1 cellular context compared by ENCODE assay signal in the genomic region with DNA sequence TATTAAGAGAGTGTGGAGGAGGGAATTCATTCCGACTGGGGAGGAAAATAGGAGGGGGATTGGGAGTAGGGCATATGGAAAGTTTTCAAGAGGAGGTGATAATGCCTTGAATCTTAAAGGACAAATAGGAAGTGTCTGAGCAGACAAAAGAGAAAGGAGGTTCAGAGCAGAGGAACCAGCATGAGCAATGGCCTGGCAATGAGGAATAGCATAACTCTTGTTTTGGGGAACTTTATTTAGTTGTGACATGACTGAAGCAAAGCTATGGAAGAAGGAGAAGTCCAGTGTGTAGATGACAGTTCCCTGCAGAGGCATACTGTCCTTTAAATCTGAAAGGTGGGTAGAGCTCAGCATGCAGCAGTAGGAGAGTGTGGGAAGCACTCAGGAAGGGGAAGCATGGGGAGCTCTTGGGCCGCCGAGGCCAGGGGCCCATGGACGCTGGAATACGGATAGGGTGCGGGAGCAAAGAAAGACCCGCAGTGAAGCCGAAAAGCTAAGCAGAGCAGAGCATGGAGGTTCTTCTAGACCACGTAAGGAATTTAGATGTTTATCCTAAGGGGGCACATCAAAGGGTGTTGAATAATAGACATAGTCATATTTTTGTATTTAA.
TF ChIP-seq lines count a peak whose summit lies in the region.

No MANE protein-coding gene starts in this region.

TF ChIP-seq in GM23338, 12 proteins besides CTCF, POLR2A, EP300 and RAD21:
- TF ChIP-seq EZH2 (IDR thresholded peaks at IDR 0.05; ENCODE audit: low read depth, unreplicated experiment) (no peak), NANOG (IDR thresholded peaks at IDR 0.05; ENCODE audit: borderline replicate concordance) (no peak), CREB1 (CRISPR knock-in tag; IDR thresholded peaks at IDR 0.05; ENCODE audit: low read depth) (no peak), POLR2AphosphoS5 (IDR thresholded peaks at IDR 0.05; ENCODE audit: low read depth) (no peak), JUNB (IDR thresholded peaks at IDR 0.05; ENCODE audit: unreplicated experiment) (no peak), STAT1 (IDR thresholded peaks at IDR 0.05; ENCODE audit: unreplicated experiment) (no peak), EZH2phosphoT487 (IDR thresholded peaks at IDR 0.05; ENCODE audit: unreplicated experiment) (no peak), ZNF114 (CRISPR knock-in tag; IDR thresholded peaks at IDR 0.05) (no peak), ZNF331 (CRISPR knock-in tag; IDR thresholded peaks at IDR 0.05; ENCODE audit: low read depth) (no peak)
- TF ChIP-seq, protein P1, sequence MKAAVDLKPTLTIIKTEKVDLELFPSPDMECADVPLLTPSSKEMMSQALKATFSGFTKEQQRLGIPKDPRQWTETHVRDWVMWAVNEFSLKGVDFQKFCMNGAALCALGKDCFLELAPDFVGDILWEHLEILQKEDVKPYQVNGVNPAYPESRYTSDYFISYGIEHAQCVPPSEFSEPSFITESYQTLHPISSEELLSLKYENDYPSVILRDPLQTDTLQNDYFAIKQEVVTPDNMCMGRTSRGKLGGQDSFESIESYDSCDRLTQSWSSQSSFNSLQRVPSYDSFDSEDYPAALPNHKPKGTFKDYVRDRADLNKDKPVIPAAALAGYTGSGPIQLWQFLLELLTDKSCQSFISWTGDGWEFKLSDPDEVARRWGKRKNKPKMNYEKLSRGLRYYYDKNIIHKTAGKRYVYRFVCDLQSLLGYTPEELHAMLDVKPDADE (IDR thresholded peaks at IDR 0.05): no peak
- TF ChIP-seq, protein P2, sequence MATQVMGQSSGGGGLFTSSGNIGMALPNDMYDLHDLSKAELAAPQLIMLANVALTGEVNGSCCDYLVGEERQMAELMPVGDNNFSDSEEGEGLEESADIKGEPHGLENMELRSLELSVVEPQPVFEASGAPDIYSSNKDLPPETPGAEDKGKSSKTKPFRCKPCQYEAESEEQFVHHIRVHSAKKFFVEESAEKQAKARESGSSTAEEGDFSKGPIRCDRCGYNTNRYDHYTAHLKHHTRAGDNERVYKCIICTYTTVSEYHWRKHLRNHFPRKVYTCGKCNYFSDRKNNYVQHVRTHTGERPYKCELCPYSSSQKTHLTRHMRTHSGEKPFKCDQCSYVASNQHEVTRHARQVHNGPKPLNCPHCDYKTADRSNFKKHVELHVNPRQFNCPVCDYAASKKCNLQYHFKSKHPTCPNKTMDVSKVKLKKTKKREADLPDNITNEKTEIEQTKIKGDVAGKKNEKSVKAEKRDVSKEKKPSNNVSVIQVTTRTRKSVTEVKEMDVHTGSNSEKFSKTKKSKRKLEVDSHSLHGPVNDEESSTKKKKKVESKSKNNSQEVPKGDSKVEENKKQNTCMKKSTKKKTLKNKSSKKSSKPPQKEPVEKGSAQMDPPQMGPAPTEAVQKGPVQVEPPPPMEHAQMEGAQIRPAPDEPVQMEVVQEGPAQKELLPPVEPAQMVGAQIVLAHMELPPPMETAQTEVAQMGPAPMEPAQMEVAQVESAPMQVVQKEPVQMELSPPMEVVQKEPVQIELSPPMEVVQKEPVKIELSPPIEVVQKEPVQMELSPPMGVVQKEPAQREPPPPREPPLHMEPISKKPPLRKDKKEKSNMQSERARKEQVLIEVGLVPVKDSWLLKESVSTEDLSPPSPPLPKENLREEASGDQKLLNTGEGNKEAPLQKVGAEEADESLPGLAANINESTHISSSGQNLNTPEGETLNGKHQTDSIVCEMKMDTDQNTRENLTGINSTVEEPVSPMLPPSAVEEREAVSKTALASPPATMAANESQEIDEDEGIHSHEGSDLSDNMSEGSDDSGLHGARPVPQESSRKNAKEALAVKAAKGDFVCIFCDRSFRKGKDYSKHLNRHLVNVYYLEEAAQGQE (IDR thresholded peaks at IDR 0.05; ENCODE audit: unreplicated experiment): no peak
- TF ChIP-seq, protein P3, sequence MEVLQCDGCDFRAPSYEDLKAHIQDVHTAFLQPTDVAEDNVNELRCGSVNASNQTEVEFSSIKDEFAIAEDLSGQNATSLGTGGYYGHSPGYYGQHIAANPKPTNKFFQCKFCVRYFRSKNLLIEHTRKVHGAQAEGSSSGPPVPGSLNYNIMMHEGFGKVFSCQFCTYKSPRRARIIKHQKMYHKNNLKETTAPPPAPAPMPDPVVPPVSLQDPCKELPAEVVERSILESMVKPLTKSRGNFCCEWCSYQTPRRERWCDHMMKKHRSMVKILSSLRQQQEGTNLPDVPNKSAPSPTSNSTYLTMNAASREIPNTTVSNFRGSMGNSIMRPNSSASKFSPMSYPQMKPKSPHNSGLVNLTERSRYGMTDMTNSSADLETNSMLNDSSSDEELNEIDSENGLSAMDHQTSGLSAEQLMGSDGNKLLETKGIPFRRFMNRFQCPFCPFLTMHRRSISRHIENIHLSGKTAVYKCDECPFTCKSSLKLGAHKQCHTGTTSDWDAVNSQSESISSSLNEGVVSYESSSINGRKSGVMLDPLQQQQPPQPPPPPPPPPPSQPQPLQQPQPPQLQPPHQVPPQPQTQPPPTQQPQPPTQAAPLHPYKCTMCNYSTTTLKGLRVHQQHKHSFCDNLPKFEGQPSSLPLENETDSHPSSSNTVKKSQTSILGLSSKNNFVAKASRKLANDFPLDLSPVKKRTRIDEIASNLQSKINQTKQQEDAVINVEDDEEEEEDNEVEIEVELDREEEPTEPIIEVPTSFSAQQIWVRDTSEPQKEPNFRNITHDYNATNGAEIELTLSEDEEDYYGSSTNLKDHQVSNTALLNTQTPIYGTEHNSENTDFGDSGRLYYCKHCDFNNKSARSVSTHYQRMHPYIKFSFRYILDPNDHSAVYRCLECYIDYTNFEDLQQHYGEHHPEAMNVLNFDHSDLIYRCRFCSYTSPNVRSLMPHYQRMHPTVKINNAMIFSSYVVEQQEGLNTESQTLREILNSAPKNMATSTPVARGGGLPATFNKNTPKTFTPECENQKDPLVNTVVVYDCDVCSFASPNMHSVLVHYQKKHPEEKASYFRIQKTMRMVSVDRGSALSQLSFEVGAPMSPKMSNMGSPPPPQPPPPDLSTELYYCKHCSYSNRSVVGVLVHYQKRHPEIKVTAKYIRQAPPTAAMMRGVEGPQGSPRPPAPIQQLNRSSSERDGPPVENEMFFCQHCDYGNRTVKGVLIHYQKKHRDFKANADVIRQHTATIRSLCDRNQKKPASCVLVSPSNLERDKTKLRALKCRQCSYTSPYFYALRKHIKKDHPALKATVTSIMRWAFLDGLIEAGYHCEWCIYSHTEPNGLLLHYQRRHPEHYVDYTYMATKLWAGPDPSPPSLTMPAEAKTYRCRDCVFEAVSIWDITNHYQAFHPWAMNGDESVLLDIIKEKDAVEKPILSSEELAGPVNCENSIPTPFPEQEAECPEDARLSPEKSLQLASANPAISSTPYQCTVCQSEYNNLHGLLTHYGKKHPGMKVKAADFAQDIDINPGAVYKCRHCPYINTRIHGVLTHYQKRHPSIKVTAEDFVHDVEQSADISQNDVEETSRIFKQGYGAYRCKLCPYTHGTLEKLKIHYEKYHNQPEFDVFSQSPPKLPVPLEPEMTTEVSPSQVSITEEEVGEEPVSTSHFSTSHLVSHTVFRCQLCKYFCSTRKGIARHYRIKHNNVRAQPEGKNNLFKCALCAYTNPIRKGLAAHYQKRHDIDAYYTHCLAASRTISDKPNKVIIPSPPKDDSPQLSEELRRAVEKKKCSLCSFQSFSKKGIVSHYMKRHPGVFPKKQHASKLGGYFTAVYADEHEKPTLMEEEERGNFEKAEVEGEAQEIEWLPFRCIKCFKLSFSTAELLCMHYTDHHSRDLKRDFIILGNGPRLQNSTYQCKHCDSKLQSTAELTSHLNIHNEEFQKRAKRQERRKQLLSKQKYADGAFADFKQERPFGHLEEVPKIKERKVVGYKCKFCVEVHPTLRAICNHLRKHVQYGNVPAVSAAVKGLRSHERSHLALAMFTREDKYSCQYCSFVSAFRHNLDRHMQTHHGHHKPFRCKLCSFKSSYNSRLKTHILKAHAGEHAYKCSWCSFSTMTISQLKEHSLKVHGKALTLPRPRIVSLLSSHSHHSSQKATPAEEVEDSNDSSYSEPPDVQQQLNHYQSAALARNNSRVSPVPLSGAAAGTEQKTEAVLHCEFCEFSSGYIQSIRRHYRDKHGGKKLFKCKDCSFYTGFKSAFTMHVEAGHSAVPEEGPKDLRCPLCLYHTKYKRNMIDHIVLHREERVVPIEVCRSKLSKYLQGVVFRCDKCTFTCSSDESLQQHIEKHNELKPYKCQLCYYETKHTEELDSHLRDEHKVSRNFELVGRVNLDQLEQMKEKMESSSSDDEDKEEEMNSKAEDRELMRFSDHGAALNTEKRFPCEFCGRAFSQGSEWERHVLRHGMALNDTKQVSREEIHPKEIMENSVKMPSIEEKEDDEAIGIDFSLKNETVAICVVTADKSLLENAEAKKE (CRISPR knock-in tag; IDR thresholded peaks at IDR 0.05): no peak
